13 cellular contexts compared by ENCODE assay signal in the genomic region with DNA sequence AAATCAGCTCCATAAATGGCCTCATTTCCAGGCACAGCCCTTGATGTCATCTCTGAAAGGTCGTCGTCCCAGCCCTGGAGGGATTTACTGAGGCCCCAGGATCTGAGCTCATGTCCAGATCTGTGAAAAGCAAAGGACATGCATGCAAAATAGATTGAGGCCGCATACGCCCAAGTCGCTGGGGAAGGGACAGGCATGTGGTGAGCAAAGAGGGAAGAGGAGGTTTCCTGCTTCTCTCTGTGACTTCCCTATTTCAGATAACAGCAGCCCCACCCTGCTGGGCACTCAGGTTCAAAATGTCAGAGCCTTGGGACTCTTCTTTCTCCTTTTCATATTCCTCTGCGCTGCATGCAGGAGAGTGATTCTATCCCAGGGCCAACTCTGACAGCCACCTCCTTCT.
DNase-seq lines count a peak whose midpoint lies in the region; ATAC-seq, FAIRE-seq and TF ChIP-seq lines count a peak whose summit lies in the region.
"Had no signal": no experiment of that assay in that cellular context is flagged by ENCODE, and none has a peak within 500 bp of the region (broad histone marks: within the 10 kb centered on the region; RNA-seq: fewer than 3 reads in every experiment).

No MANE protein-coding gene starts in this region.

- DNase-seq in GM12891 (ENCODE audit: insufficient read length, low spot score): no peak
- DNase-seq in KBM-7: peak; percentile 96
- peak in 4 of 7 donors; percentile 19 to 59 (median 36) for DNase-seq in adrenal gland
- DNase-seq in naive B cell: peak; percentile 58
- no peak for DNase-seq in NCI-H345 treated with DMSO at 0.1 percent for 48 hours (lab: John Stamatoyannopoulos, UW; ENCODE audit: unreplicated experiment)
- DNase-seq in cerebellar cortex (ENCODE audit: low spot score): no peak
- no peak for DNase-seq in NCI-H446 (lab: John Stamatoyannopoulos, UW)
- no peak for DNase-seq in NCI-H2171 (lab: John Stamatoyannopoulos, UW)
- DNase-seq: CD4-positive, alpha-beta memory T cell; effector CD4-positive, alpha-beta T cell; H9; NCI-H2081; stimulated activated CD4-positive, alpha-beta T cell treated with anti-CD3 and anti-CD28 coated beads, Interleukin-1b, Interleukin-23, amount 100 ng/mL, for 48 hours had no signal

- peak; percentile 99 for ATAC-seq in naive B cell (ENCODE audit: low read depth in 2 of 2)

- intact Hi-C loops in adrenal gland (cut with DNase I): no loop called here

- TF ChIP-seq CTCF in adrenal gland (IDR thresholded peaks at IDR 0.05): no peak

- H3K27me3 Mint-ChIP-seq in naive B cell: no peaks in the 10 kb centered on the region

- H3K4me3 ChIP-seq in adrenal gland: no peak overlapping the region

- no peak for FAIRE-seq in GM12891 (lab: Jason Lieb, UNC)

- no peaks in the 10 kb centered on the region for H3K9me3 ChIP-seq in adrenal gland (replicated peaks in 1 of 3)

- H3K4me1 Mint-ChIP-seq in naive B cell: peaks cover 26 to 46% (median 34%) of the 10 kb centered on the region in 3 donors

- WGBS in adrenal gland, 4 donors: 52 to 82% (median 74%) methylated on average over 6 of the region's 6 CpGs

- H3K27ac Mint-ChIP-seq in naive B cell: peak overlapping the region; percentile 23 to 95 (median 86)
- H3K27ac Mint-ChIP-seq: CD4-positive, alpha-beta memory T cell; H9 had no signal

- in situ Hi-C loops in KBM-7 (cut with MboI; ENCODE audit: low pct_unique_long_range_greater_than_20kb, low sequenced_read_pairs): loop anchor here (25.0 kb wide), 1 partner anchor 242 kb away; no protein-coding TSS in a partner anchor

- no peak overlapping the region for H3K27ac ChIP-seq in adrenal gland

- H3K4me1 ChIP-seq in adrenal gland (replicated peaks in 1 of 2): no peaks in the 10 kb centered on the region

- H3K36me3 Mint-ChIP-seq in naive B cell: no peaks in the 10 kb centered on the region
- H3K36me3 Mint-ChIP-seq: CD4-positive, alpha-beta memory T cell had no signal

- peaks cover 0 to 2% (median 0%) of the 10 kb centered on the region in 7 donors for H3K9me3 Mint-ChIP-seq in naive B cell

- TF ChIP-seq POLR2A in GM12891 (IDR thresholded peaks at IDR 0.05; ENCODE audit: low read depth, low read length) (no peak), adrenal gland (IDR thresholded peaks at IDR 0.05) (no peak)

- H3K27me3 ChIP-seq in adrenal gland: no peaks in the 10 kb centered on the region

- H3K4me3 Mint-ChIP-seq in naive B cell: peak overlapping the region; percentile 3 to 91 (median 68)
- H3K4me3 Mint-ChIP-seq: H9 had no signal

- H3K36me3 ChIP-seq in adrenal gland (replicated peaks in 1 of 2): no peaks in the 10 kb centered on the region

TF ChIP-seq in GM12891, 5 proteins besides CTCF, POLR2A, EP300 and RAD21:
- TF ChIP-seq SPI1 (IDR thresholded peaks at IDR 0.05; ENCODE audit: low read depth, low read length) (peak; percentile 63), TAF1 (IDR thresholded peaks at IDR 0.05; ENCODE audit: low read depth, low read length) (no peak)

Comparison
In these comparisons a context has a peak if more than half of its experiments do, and no peak if none do; other contexts are left out.
1. DNase-seq: peak in KBM-7 (single experiment), adrenal gland (4 of 7) and naive B cell (single experiment); none in GM12891 (single experiment), NCI-H345 treated with DMSO at 0.1 percent for 48 hours (single experiment), cerebellar cortex (single experiment), NCI-H446 (0 of 2) and NCI-H2171 (single experiment).